Comparison of ENCODE assay signal across 8 cellular contexts in the genomic region with DNA sequence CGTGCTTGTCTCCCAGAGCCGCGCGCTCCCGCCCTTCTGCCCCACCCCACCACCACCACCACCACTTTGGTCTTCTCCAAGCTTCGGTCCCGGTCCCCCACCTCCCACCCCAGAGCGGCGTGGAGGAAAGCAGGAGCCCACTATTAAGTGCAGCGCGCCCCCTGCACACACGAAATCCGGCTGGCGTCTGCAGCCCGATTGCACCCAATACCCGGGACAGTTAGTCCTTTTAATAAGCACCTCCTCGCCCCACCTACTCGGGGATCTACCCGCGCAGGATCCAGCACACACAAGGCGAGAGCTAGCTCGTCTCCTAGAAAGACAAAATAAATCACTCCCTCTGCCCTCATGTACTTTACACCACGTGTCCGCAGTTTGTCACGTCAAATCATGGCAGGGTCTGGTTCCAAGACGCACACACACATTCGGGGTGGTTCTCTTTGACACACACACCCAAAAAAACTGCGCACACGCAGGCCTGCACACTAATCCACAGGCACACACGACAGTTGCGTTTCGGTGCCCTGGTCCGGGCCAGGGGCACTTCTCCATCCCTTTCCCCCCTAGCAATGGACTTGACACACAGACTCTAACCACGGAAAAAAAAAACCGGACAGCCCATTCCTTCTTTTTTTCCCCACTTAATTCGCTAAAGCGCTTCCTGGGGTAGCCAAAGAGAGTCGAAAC. TPM values are rescaled to one million over a fixed set of nuclear protein-coding genes. Genes with fewer than 3 reads are reported as not detected.
DNase-seq lines count a peak whose midpoint lies in the region; ATAC-seq, FAIRE-seq and TF ChIP-seq lines count a peak whose summit lies in the region.

No MANE protein-coding gene starts in this region.

- H3K36me3 Mint-ChIP-seq in activated naive CD4-positive, alpha-beta T cell treated with anti-CD3 and anti-CD28 coated beads, Interleukin-2, amount 50 U/mL, for 24 hours: peaks cover 9% of the 10 kb centered on the region

- H3K4me1 ChIP-seq in NT2/D1 (ENCODE audit: insufficient read depth, insufficient read length) (peaks cover 2% of the 10 kb centered on the region), iPS DF 6.9 (ENCODE audit: control insufficient read depth, insufficient read depth, low read length) (peaks cover 7% of the 10 kb centered on the region), small intestine (ENCODE audit: control insufficient read depth in 2 of 2, insufficient read depth in 1 of 2, low read depth in 1 of 2, low read length in 1 of 2) (peaks cover 0 to 6% of the 10 kb centered on the region in 2 donors)

- H3K27me3 Mint-ChIP-seq in activated naive CD4-positive, alpha-beta T cell treated with anti-CD3 and anti-CD28 coated beads, Interleukin-2, amount 50 U/mL, for 24 hours: peaks cover 2% of the 10 kb centered on the region

- peak; percentile 35 for ATAC-seq in GM21825 (IDR thresholded peaks at IDR 0.05; ENCODE audit: unreplicated experiment)
- no peak for ATAC-seq in GM19035 (IDR thresholded peaks at IDR 0.05; ENCODE audit: unreplicated experiment)

- TF ChIP-seq CTCF in GM10248 (IDR thresholded peaks at IDR 0.05; ENCODE audit: control extremely low read depth, extremely low read depth, low read depth, missing control alignments): peak; percentile 49

- peak overlapping the region; percentile 99 for H3K27ac Mint-ChIP-seq in activated naive CD4-positive, alpha-beta T cell treated with anti-CD3 and anti-CD28 coated beads, Interleukin-2, amount 50 U/mL, for 24 hours

- H3K4me1 Mint-ChIP-seq in activated naive CD4-positive, alpha-beta T cell treated with anti-CD3 and anti-CD28 coated beads, Interleukin-2, amount 50 U/mL, for 24 hours: peaks cover 52% of the 10 kb centered on the region

- CTCF ChIA-PET in GM10248 (lab: Yijun Ruan, JAX): interaction anchor here (0.6 to 2.2 kb wide), 12 partner anchors 9 to 489 kb away, joined by 3 to 11 read pairs (median 4); no protein-coding TSS in a partner anchor

- H3K4me3 ChIP-seq in NT2/D1 (ENCODE audit: insufficient read length, low read depth) (peak overlapping the region; percentile 63), iPS DF 6.9 (ENCODE audit: low read length) (peak overlapping the region; percentile 49; the same call in 1 of the 2 replicates), small intestine (ENCODE audit: low read depth in 1 of 2, low read length in 2 of 2) (peak overlapping the region; percentile 36 to 40)

- H3K36me3 ChIP-seq in NT2/D1 (ENCODE audit: insufficient read depth, insufficient read length, low read length) (no peaks in the 10 kb centered on the region), iPS DF 6.9 (ENCODE audit: control insufficient read depth, insufficient read depth, low read length) (no peaks in the 10 kb centered on the region), small intestine (ENCODE audit: control insufficient read depth in 2 of 2, insufficient read depth in 2 of 2, low read length in 2 of 2) (no peaks in the 10 kb centered on the region)

- DNase-seq in GM10248 (ENCODE audit: extremely low spot score): peak; percentile 75
- DNase-seq in NT2/D1 (ENCODE audit: low read depth, low spot score): no peak
- DNase-seq in iPS DF 6.9 (ENCODE audit: low read depth, low spot score): no peak
- no peak for DNase-seq in small intestine
- no peak for DNase-seq in RCC 7860 (ENCODE audit: low spot score)

- no peak overlapping the region for H3K27ac ChIP-seq in iPS DF 6.9 (ENCODE audit: low read length)
- H3K27ac ChIP-seq in small intestine (ENCODE audit: low read depth in 1 of 2, low read length in 1 of 2): peak overlapping the region in 1 of 2 donors; percentile 81

- H3K4me3 Mint-ChIP-seq in activated naive CD4-positive, alpha-beta T cell treated with anti-CD3 and anti-CD28 coated beads, Interleukin-2, amount 50 U/mL, for 24 hours: peak overlapping the region; percentile 99

- peaks cover 66% of the 10 kb centered on the region for H3K27me3 ChIP-seq in NT2/D1 (ENCODE audit: insufficient read depth, insufficient read length)
- H3K27me3 ChIP-seq in iPS DF 6.9 (ENCODE audit: control insufficient read depth, insufficient read depth, low read length): peaks cover 19% of the 10 kb centered on the region
- peaks cover 2 to 7% of the 10 kb centered on the region in 2 donors for H3K27me3 ChIP-seq in small intestine (ENCODE audit: control insufficient read depth in 2 of 2, insufficient read depth in 2 of 2, low read length in 2 of 2)

- POLR2A ChIA-PET in GM10248 (lab: Yijun Ruan, JAX): interaction anchor here (0.9 kb wide), 1 partner anchor 143 kb away, joined by 3 read pairs; no protein-coding TSS in a partner anchor

- no CpG with 5 or more reads among the region's 38 CpGs for WGBS in iPS DF 6.9 (ENCODE audit: insufficient coverage, insufficient read length)
- WGBS in small intestine, 3 donors: 1 to 7% (median 6%) methylated on average over 38 of the region's 38 CpGs

- no peaks in the 10 kb centered on the region for H3K9me3 Mint-ChIP-seq in activated naive CD4-positive, alpha-beta T cell treated with anti-CD3 and anti-CD28 coated beads, Interleukin-2, amount 50 U/mL, for 24 hours

- H3K9ac ChIP-seq in NT2/D1 (ENCODE audit: insufficient read length, low read depth): peak overlapping the region; percentile 77

- H3K9me3 ChIP-seq in NT2/D1 (ENCODE audit: insufficient read depth, low read length) (no peaks in the 10 kb centered on the region), iPS DF 6.9 (ENCODE audit: control insufficient read depth, insufficient read depth, low read length) (no peaks in the 10 kb centered on the region), small intestine (ENCODE audit: control insufficient read depth, low read depth) (no peaks in the 10 kb centered on the region)

- FAIRE-seq in small intestine (lab: Jason Lieb, UNC): no peak
- FAIRE-seq in RCC 7860 (lab: Jason Lieb, UNC): no peak

RNA-seq across cellular contexts. Expression of a gene that starts 1.6 kb away (rescaled TPM):
- polyA plus RNA-seq in small intestine: 1 to 10 TPM in 1 of 3 donors, under 1 TPM in 2; 0.45 to 1.6 (median 0.97) TPM
